8 cellular contexts compared by ENCODE assay signal in the genomic region with DNA sequence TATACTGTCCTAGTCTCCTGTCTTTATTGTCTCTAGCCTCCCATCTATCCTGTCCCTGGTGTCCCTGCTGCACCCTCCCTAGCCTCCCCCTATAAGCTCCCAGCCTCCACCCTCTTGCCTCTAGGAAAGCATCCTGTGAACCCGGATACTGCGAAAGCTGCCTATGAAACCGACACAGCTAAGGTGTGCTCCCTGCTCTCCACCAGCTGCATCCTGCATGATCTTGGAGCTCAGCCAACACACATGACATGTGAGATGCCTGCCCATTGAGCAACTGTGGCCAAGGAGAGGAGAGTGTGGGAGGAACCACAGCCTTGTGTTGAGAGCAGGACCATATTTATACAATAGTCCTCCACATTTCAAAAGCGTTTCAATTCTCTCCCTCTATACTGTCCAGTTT.
A peak's percentile ranks its signal among the peaks of the same experiment; 100 is the strongest.
DNase-seq lines count a peak whose midpoint lies in the region; ATAC-seq lines count a peak whose summit lies in the region.

No MANE protein-coding gene starts in this region.

- ATAC-seq in GM21390 (IDR thresholded peaks at IDR 0.05; ENCODE audit: unreplicated experiment): peak; percentile 70
- no peak for ATAC-seq in HG03521 (IDR thresholded peaks at IDR 0.05; ENCODE audit: unreplicated experiment)
- no peak for ATAC-seq in GM21528 (IDR thresholded peaks at IDR 0.05; ENCODE audit: low FRiP score, unreplicated experiment)

- DNase-seq in AML-193 (lab: John Stamatoyannopoulos, UW) (peak; percentile 71 to 72), NCI-H1436 (lab: John Stamatoyannopoulos, UW) (peak; percentile 90), UCSD-AML1 (lab: John Stamatoyannopoulos, UW; ENCODE audit: unreplicated experiment) (peak; percentile 46), kidney glomerular epithelial cell (lab: John Stamatoyannopoulos, UW) (peak; percentile 62), GM03348 (ENCODE audit: low spot score) (no peak)
